ENCODE assay signal across 9 cellular contexts in the genomic region with DNA sequence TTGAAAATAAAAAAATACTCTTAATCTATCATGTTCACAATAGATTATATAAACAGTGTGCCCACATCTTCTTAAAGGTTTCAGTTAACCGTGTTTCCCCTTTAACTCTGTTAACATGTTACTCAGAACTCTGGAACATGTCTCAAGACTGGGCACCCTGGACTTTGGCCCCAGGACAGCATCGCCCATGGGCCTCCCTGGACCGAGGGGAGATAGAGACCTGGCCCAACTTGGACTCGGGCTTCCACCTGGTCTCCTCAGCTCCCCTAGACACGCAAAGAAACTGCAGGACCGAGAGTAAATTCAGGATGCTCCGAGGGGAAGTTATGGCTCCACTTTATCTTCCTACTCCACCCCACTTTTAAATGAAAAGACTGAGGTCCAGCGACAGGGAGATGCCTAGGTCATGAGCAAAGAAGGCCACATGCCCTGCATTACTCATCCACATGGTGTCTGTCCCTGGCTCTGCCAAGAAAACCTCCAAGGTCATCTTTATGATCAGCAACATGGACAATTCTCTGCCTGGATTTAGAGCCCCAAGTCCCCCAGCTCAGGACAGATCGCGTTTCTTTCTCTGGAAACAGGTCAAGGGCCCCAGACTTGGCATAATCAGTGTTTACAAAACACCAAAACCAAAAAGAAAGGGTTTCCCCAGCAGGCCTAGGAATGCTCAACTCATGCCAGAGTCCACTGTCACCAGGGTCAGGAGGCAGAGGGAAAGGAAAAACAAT. TPM values are rescaled to one million over a fixed set of nuclear protein-coding genes. Genes with fewer than 3 reads are reported as not detected.
DNase-seq lines count a peak whose midpoint lies in the region; ATAC-seq lines count a peak whose summit lies in the region.
"Had no signal": no experiment of that assay in that cellular context is flagged by ENCODE, and none has a peak within 500 bp of the region (broad histone marks: within the 10 kb centered on the region; RNA-seq: fewer than 3 reads in every experiment).

No MANE protein-coding gene starts in this region.

- peak overlapping the region; percentile 46 for H3K27ac Mint-ChIP-seq in activated T-cell treated with anti-CD3 and anti-CD28 coated beads, Interleukin-2, amount 50 U/mL, for 24 hours

- H3K36me3 Mint-ChIP-seq in activated T-cell treated with anti-CD3 and anti-CD28 coated beads, Interleukin-2, amount 50 U/mL, for 24 hours (ENCODE audit: low read depth) = peaks cover 97% of the 10 kb centered on the region
- peaks cover 49% of the 10 kb centered on the region for H3K36me3 Mint-ChIP-seq in activated T-cell treated with anti-CD3 and anti-CD28 coated beads, Interleukin-2, amount 50 U/mL, for 4 hours (ENCODE audit: insufficient read depth)

- no peaks in the 10 kb centered on the region for H3K27me3 Mint-ChIP-seq in activated T-cell treated with anti-CD3 and anti-CD28 coated beads, Interleukin-2, amount 50 U/mL, for 24 hours
- H3K27me3 Mint-ChIP-seq in activated T-cell treated with anti-CD3 and anti-CD28 coated beads, Interleukin-2, amount 50 U/mL, for 4 hours (ENCODE audit: low read depth) = no peaks in the 10 kb centered on the region

- H3K4me3 Mint-ChIP-seq in activated T-cell treated with anti-CD3 and anti-CD28 coated beads, Interleukin-2, amount 50 U/mL, for 24 hours = no peak overlapping the region
- H3K4me3 Mint-ChIP-seq in activated T-cell treated with anti-CD3 and anti-CD28 coated beads, Interleukin-2, amount 50 U/mL, for 4 hours = no peak overlapping the region

- ATAC-seq in activated T-cell treated with anti-CD3 and anti-CD28 coated beads, Interleukin-2, amount 50 U/mL, for 4 hours = no peak
- no peak for ATAC-seq in GM21423 (IDR thresholded peaks at IDR 0.05; ENCODE audit: unreplicated experiment)

- H3K4me1 Mint-ChIP-seq in activated T-cell treated with anti-CD3 and anti-CD28 coated beads, Interleukin-2, amount 50 U/mL, for 24 hours (ENCODE audit: low read depth) = peaks cover 13% of the 10 kb centered on the region
- peaks cover 4% of the 10 kb centered on the region for H3K4me1 Mint-ChIP-seq in activated T-cell treated with anti-CD3 and anti-CD28 coated beads, Interleukin-2, amount 50 U/mL, for 4 hours (ENCODE audit: low read depth)

- H3K9me3 Mint-ChIP-seq in activated T-cell treated with anti-CD3 and anti-CD28 coated beads, Interleukin-2, amount 50 U/mL, for 24 hours = no peaks in the 10 kb centered on the region
- no peaks in the 10 kb centered on the region for H3K9me3 Mint-ChIP-seq in activated T-cell treated with anti-CD3 and anti-CD28 coated beads, Interleukin-2, amount 50 U/mL, for 4 hours
- H3K9me3 Mint-ChIP-seq: activated naive CD4-positive, alpha-beta T cell treated with anti-CD3 and anti-CD28 coated beads, Interleukin-2, amount 50 U/mL, for 72 hours had no signal

- DNase-seq in activated T-cell treated with anti-CD3 and anti-CD28 coated beads, Interleukin-2, amount 50 U/mL, for 24 hours = no peak
- DNase-seq in activated T-cell treated with anti-CD3 and anti-CD28 coated beads, Interleukin-2, amount 50 U/mL, for 4 hours = no peak
- peak; percentile 88 for DNase-seq in fibroblast of gingiva (ENCODE audit: low read depth)
- peak; percentile 77 for DNase-seq in myocyte (ENCODE audit: low read depth)
- peak; percentile 74 for DNase-seq in ureter (ENCODE audit: low spot score)
- DNase-seq in RPMI8226 = no peak
- no peak for DNase-seq in DMS79 treated with DMSO at 0.1 percent for 48 hours (lab: John Stamatoyannopoulos, UW)

RNA-seq across cellular contexts. Expression of gene GPX3, which starts 17.3 kb away (rescaled TPM):
- 1 to 10 TPM in 2 of 3 donors, under 1 TPM in 1; 0.47 to 1.1 (median 1.0) TPM for total RNA-seq in activated T-cell treated with anti-CD3 and anti-CD28 coated beads, Interleukin-2, amount 50 U/mL, for 4 hours
- total RNA-seq in myocyte (3.7 and 5.6 TPM in 2 replicates), ureter (160 TPM)
- polyA plus RNA-seq in myocyte (2012) = 11.6 TPM

RNA-seq across cellular contexts. Expression of gene TNIP1, which starts 43.1 kb away (rescaled TPM):
- total RNA-seq in activated T-cell treated with anti-CD3 and anti-CD28 coated beads, Interleukin-2, amount 50 U/mL, for 4 hours = 100 to 1,000 TPM; 199 to 329 (median 211) TPM
- 213 and 269 TPM in 2 replicates for total RNA-seq in myocyte
- polyA plus RNA-seq in myocyte (2012) = 153 TPM
- total RNA-seq in ureter = 75.4 TPM

Comparison
In these comparisons a context has a peak if more than half of its experiments do, and no peak if none do; other contexts are left out.
1. DNase-seq: peak in fibroblast of gingiva (single experiment), myocyte (single experiment) and ureter (single experiment); none in activated T-cell treated with anti-CD3 and anti-CD28 coated beads, Interleukin-2, amount 50 U/mL, for 24 hours (single experiment), activated T-cell treated with anti-CD3 and anti-CD28 coated beads, Interleukin-2, amount 50 U/mL, for 4 hours (single experiment), RPMI8226 (single experiment) and DMS79 treated with DMSO at 0.1 percent for 48 hours (single experiment).
2. RNA of gene GPX3, which starts 17.3 kb away (total RNA-seq): 160 TPM in ureter (single experiment); 3.7 to 5.6 TPM in myocyte and 0.47 to 1.1 TPM in activated T-cell treated with anti-CD3 and anti-CD28 coated beads, Interleukin-2, amount 50 U/mL, for 4 hours; every median in the first group is over 10 times any median in the second.